ENCODE assay signal across 13 cellular contexts in genomic region chr11:113261709-113262475, GRCh38. TPM values are rescaled to one million over a fixed set of nuclear protein-coding genes. Genes with fewer than 3 reads are reported as not detected.
DNase-seq lines count a peak whose midpoint lies in the region; ATAC-seq, FAIRE-seq and TF ChIP-seq lines count a peak whose summit lies in the region.
"Had no signal": no experiment of that assay in that cellular context is flagged by ENCODE, and none has a peak within 500 bp of the region (broad histone marks: within the 10 kb centered on the region; RNA-seq: fewer than 3 reads in every experiment).

No MANE protein-coding gene starts in this region.

- no peaks in the 10 kb centered on the region for H3K36me3 Mint-ChIP-seq in stimulated activated memory B cell treated with anti-CD40 and anti-IgM and Interleukin-4, amounts not matched to agents 10 μg/mL and 1 μg/mL and 100 μg/mL, for 72 hours
- H3K36me3 Mint-ChIP-seq: activated CD4-positive, alpha-beta memory T cell treated with anti-CD3 and anti-CD28 coated beads for 36 hours had no signal

- no peak overlapping the region for H3K4me3 ChIP-seq in fibroblast of the aortic adventitia (ENCODE audit: low read depth, low read length)

- H3K4me1 Mint-ChIP-seq in stimulated activated memory B cell treated with anti-CD40 and anti-IgM and Interleukin-4, amounts not matched to agents 10 μg/mL and 1 μg/mL and 100 μg/mL, for 72 hours = peaks cover 12% of the 10 kb centered on the region

- ATAC-seq in SK-N-SH treated with all-trans-retinoic acid at 6 μM for 48 hours = peak; percentile 81
- ATAC-seq in stimulated activated memory B cell treated with anti-CD40 and anti-IgM and Interleukin-4, amounts not matched to agents 10 μg/mL and 1 μg/mL and 100 μg/mL, for 72 hours = no peak

- no peak for TF ChIP-seq POLR2A in H54 (IDR thresholded peaks at IDR 0.05; ENCODE audit: low read depth, low read length)
- TF ChIP-seq POLR2A in erythroblast (IDR thresholded peaks at IDR 0.05; ENCODE audit: low read length) = no peak

- no peak for FAIRE-seq in H54 (lab: Jason Lieb, UNC)

- no peak overlapping the region for H3K4me3 Mint-ChIP-seq in stimulated activated memory B cell treated with anti-CD40 and anti-IgM and Interleukin-4, amounts not matched to agents 10 μg/mL and 1 μg/mL and 100 μg/mL, for 72 hours
- H3K4me3 Mint-ChIP-seq: activated CD4-positive, alpha-beta memory T cell treated with anti-CD3 and anti-CD28 coated beads for 36 hours had no signal

- H3K27ac Mint-ChIP-seq in stimulated activated memory B cell treated with anti-CD40 and anti-IgM and Interleukin-4, amounts not matched to agents 10 μg/mL and 1 μg/mL and 100 μg/mL, for 72 hours = peak overlapping the region; percentile 33
- H3K27ac Mint-ChIP-seq: activated CD4-positive, alpha-beta memory T cell treated with anti-CD3 and anti-CD28 coated beads for 36 hours had no signal

- H3K27me3 Mint-ChIP-seq in stimulated activated memory B cell treated with anti-CD40 and anti-IgM and Interleukin-4, amounts not matched to agents 10 μg/mL and 1 μg/mL and 100 μg/mL, for 72 hours = peaks cover 19% of the 10 kb centered on the region

- no peak for TF ChIP-seq CTCF in fibroblast of the aortic adventitia (IDR thresholded peaks at IDR 0.05; ENCODE audit: insufficient read depth, low read length)

- no peaks in the 10 kb centered on the region for H3K9me3 Mint-ChIP-seq in stimulated activated memory B cell treated with anti-CD40 and anti-IgM and Interleukin-4, amounts not matched to agents 10 μg/mL and 1 μg/mL and 100 μg/mL, for 72 hours
- H3K9me3 Mint-ChIP-seq: activated CD4-positive, alpha-beta memory T cell treated with anti-CD3 and anti-CD28 coated beads for 36 hours had no signal

- DNase-seq in H54 (ENCODE audit: insufficient read length, low spot score) (peak; percentile 34), fibroblast of the aortic adventitia (ENCODE audit: low read depth) (peak; percentile 21), C1 segment of cervical spinal cord (lab: John Stamatoyannopoulos, UW) (no peak), SIG-M5 (lab: John Stamatoyannopoulos, UW) (no peak), erythroblast (lab: John Stamatoyannopoulos, UW) (no peak)
- DNase-seq: activated effector memory CD4-positive, alpha-beta T cell treated with anti-CD3 and anti-CD28 coated beads, Interleukin-2, amount 50 U/mL, for 16 hours; cerebellar nuclear complex; COR-L47; KBM-7; NCI-H2081 had no signal

TF ChIP-seq in SK-N-SH treated with all-trans-retinoic acid at 6 μM for 48 hours, 23 proteins besides CTCF, POLR2A, EP300 and RAD21:
- TF ChIP-seq ISL1 (CRISPR knock-in tag; IDR thresholded peaks at IDR 0.05) (no peak), ZNF70 (CRISPR knock-in tag; IDR thresholded peaks at IDR 0.05) (no peak), ESRRG (CRISPR knock-in tag; IDR thresholded peaks at IDR 0.05) (no peak), CSRNP3 (CRISPR knock-in tag; IDR thresholded peaks at IDR 0.05) (no peak), ZFP30 (CRISPR knock-in tag; IDR thresholded peaks at IDR 0.05) (no peak), TCF4 (CRISPR knock-in tag; IDR thresholded peaks at IDR 0.05; ENCODE audit: borderline replicate concordance) (no peak), RARB (CRISPR knock-in tag; IDR thresholded peaks at IDR 0.05) (no peak), TOX (CRISPR knock-in tag; IDR thresholded peaks at IDR 0.05; ENCODE audit: borderline replicate concordance) (no peak), ZNF565 (CRISPR knock-in tag; conservative IDR thresholded peaks at IDR 0.05; ENCODE audit: low read depth) (no peak)
- TF ChIP-seq, protein P1, sequence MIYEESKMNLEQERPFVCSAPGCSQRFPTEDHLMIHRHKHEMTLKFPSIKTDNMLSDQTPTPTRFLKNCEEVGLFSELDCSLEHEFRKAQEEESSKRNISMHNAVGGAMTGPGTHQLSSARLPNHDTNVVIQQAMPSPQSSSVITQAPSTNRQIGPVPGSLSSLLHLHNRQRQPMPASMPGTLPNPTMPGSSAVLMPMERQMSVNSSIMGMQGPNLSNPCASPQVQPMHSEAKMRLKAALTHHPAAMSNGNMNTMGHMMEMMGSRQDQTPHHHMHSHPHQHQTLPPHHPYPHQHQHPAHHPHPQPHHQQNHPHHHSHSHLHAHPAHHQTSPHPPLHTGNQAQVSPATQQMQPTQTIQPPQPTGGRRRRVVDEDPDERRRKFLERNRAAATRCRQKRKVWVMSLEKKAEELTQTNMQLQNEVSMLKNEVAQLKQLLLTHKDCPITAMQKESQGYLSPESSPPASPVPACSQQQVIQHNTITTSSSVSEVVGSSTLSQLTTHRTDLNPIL (CRISPR knock-in tag; IDR thresholded peaks at IDR 0.05; ENCODE audit: low read depth) = no peak
- TF ChIP-seq, protein P2, sequence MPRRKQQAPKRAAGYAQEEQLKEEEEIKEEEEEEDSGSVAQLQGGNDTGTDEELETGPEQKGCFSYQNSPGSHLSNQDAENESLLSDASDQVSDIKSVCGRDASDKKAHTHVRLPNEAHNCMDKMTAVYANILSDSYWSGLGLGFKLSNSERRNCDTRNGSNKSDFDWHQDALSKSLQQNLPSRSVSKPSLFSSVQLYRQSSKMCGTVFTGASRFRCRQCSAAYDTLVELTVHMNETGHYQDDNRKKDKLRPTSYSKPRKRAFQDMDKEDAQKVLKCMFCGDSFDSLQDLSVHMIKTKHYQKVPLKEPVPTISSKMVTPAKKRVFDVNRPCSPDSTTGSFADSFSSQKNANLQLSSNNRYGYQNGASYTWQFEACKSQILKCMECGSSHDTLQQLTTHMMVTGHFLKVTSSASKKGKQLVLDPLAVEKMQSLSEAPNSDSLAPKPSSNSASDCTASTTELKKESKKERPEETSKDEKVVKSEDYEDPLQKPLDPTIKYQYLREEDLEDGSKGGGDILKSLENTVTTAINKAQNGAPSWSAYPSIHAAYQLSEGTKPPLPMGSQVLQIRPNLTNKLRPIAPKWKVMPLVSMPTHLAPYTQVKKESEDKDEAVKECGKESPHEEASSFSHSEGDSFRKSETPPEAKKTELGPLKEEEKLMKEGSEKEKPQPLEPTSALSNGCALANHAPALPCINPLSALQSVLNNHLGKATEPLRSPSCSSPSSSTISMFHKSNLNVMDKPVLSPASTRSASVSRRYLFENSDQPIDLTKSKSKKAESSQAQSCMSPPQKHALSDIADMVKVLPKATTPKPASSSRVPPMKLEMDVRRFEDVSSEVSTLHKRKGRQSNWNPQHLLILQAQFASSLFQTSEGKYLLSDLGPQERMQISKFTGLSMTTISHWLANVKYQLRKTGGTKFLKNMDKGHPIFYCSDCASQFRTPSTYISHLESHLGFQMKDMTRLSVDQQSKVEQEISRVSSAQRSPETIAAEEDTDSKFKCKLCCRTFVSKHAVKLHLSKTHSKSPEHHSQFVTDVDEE (CRISPR knock-in tag; IDR thresholded peaks at IDR 0.05) = no peak
- TF ChIP-seq, protein P3, sequence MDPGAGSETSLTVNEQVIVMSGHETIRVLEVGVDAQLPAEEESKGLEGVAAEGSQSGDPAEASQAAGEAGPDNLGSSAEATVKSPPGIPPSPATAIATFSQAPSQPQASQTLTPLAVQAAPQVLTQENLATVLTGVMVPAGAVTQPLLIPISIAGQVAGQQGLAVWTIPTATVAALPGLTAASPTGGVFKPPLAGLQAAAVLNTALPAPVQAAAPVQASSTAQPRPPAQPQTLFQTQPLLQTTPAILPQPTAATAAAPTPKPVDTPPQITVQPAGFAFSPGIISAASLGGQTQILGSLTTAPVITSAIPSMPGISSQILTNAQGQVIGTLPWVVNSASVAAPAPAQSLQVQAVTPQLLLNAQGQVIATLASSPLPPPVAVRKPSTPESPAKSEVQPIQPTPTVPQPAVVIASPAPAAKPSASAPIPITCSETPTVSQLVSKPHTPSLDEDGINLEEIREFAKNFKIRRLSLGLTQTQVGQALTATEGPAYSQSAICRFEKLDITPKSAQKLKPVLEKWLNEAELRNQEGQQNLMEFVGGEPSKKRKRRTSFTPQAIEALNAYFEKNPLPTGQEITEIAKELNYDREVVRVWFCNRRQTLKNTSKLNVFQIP (CRISPR knock-in tag; IDR thresholded peaks at IDR 0.05; ENCODE audit: borderline replicate concordance, low read depth) = no peak
- TF ChIP-seq, protein P4, sequence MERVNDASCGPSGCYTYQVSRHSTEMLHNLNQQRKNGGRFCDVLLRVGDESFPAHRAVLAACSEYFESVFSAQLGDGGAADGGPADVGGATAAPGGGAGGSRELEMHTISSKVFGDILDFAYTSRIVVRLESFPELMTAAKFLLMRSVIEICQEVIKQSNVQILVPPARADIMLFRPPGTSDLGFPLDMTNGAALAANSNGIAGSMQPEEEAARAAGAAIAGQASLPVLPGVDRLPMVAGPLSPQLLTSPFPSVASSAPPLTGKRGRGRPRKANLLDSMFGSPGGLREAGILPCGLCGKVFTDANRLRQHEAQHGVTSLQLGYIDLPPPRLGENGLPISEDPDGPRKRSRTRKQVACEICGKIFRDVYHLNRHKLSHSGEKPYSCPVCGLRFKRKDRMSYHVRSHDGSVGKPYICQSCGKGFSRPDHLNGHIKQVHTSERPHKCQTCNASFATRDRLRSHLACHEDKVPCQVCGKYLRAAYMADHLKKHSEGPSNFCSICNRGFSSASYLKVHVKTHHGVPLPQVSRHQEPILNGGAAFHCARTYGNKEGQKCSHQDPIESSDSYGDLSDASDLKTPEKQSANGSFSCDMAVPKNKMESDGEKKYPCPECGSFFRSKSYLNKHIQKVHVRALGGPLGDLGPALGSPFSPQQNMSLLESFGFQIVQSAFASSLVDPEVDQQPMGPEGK (CRISPR knock-in tag; IDR thresholded peaks at IDR 0.05; ENCODE audit: borderline replicate concordance) = no peak

RNA-seq across cellular contexts. Expression of gene TTC12, which starts 52.5 kb away (rescaled TPM):
- 9.8 and 12.7 TPM in 2 replicates for total RNA-seq in fibroblast of the aortic adventitia (ENCODE audit: low replicate concordance)

Comparison
In these comparisons a context has a peak if more than half of its experiments do, and no peak if none do; other contexts are left out.
1. DNase-seq: peak in H54 (single experiment) and fibroblast of the aortic adventitia (single experiment); none in C1 segment of cervical spinal cord (0 of 14), SIG-M5 (single experiment) and erythroblast (0 of 2).